ENCODE assay signal across 1 cellular context in genomic region chr3:124781706-124782376, GRCh38.
TF ChIP-seq lines count a peak whose summit lies in the region.

No MANE protein-coding gene starts in this region.

TF ChIP-seq in IMR-90, 13 proteins besides CTCF, POLR2A, EP300 and RAD21:
- TF ChIP-seq BHLHE40 (IDR thresholded peaks at IDR 0.05; ENCODE audit: low read depth, low read length) (no peak), MXI1 (IDR thresholded peaks at IDR 0.05; ENCODE audit: borderline replicate concordance, low read depth, low read length) (no peak), ELK1 (IDR thresholded peaks at IDR 0.05; ENCODE audit: borderline replicate concordance, low read depth, low read length) (no peak), CHD1 (IDR thresholded peaks at IDR 0.05; ENCODE audit: low read depth, low read length) (no peak), FOS (IDR thresholded peaks at IDR 0.05; ENCODE audit: low read depth, low read length) (no peak), NFE2L2 (IDR thresholded peaks at IDR 0.05; ENCODE audit: low read depth, low read length) (no peak), CEBPB (IDR thresholded peaks at IDR 0.05; ENCODE audit: low read depth, low read length) (no peak), USF2 (IDR thresholded peaks at IDR 0.05; ENCODE audit: low read depth, low read length) (no peak), RFX5 (IDR thresholded peaks at IDR 0.05; ENCODE audit: low read depth, low read length) (no peak), SMC3 (IDR thresholded peaks at IDR 0.05; ENCODE audit: low read depth, low read length) (no peak), MAZ (IDR thresholded peaks at IDR 0.05; ENCODE audit: borderline replicate concordance, low read depth, low read length) (no peak), RCOR1 (IDR thresholded peaks at IDR 0.05; ENCODE audit: insufficient replicate concordance, low read length) (no peak), MAFK (IDR thresholded peaks at IDR 0.05; ENCODE audit: low read depth, low read length) (no peak)
